Comparison of ENCODE assay signal across 9 cellular contexts in the genomic region with DNA sequence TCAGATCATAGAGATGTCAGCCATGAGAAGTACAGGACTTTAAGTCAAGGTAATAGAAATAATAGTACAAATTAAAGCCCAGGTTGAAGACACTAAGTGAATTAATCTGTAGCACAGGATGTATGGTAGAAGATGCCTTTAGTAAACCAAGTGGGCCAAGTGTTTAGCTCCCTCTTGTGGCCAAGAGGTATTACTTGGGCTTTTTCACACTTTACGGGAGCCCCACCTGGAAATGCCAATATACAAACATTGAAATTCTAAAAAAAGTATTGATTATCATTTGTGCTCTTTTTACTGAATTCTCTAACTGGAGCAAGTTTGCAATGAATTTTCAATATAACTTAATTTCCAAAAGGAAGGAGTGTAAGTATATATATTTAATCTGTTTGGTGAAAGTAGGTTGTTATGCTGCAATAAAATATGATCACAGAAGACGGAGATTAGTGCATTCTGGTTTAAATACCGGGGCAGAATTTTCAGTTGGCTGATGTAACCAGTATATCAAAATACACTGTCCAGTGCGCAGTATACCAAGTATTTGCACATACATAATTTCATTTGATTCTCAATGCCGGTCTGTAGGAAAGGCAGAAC.
DNase-seq lines count a peak whose midpoint lies in the region; ATAC-seq, FAIRE-seq and TF ChIP-seq lines count a peak whose summit lies in the region.
"Had no signal": no experiment of that assay in that cellular context is flagged by ENCODE, and none has a peak within 500 bp of the region (broad histone marks: within the 10 kb centered on the region; RNA-seq: fewer than 3 reads in every experiment).

No MANE protein-coding gene starts in this region.

- no peak overlapping the region for H3K27ac ChIP-seq in left ventricle myocardium inferior (replicated peaks)
- H3K27ac ChIP-seq: BLaER1 had no signal

- TF ChIP-seq CTCF in left ventricle myocardium inferior (IDR thresholded peaks at IDR 0.05; ENCODE audit: borderline replicate concordance), result peak; percentile 82

- H3K27me3 ChIP-seq in left ventricle myocardium inferior (ENCODE audit: low read depth), result no peaks in the 10 kb centered on the region
- H3K27me3 ChIP-seq: BLaER1 had no signal

- intact Hi-C loops in left ventricle myocardium inferior (cut with micrococcal nuclease), result no loop called here

- H3K4me3 ChIP-seq in left ventricle myocardium inferior, result no peak overlapping the region
- H3K4me3 ChIP-seq: BLaER1 had no signal

- peak; percentile 86 for ATAC-seq in HG03139 (IDR thresholded peaks at IDR 0.05; ENCODE audit: unreplicated experiment)

- CTCF ChIA-PET in activated naive CD4-positive, alpha-beta T cell treated with anti-CD3 and anti-CD28 coated beads, Interleukin-2, amount 10 ng/mL, durations not matched to agents 7 days and 5 days (lab: Charles Lee), result interaction anchor here (0.8 to 1.5 kb wide), 6 partner anchors 15 to 311 kb away, joined by 3 to 4 read pairs (median 4); partner anchors contain the start of gene EMB

- peaks cover 29% of the 10 kb centered on the region for H3K4me1 Mint-ChIP-seq in activated naive CD4-positive, alpha-beta T cell treated with anti-CD3 and anti-CD28 coated beads, Interleukin-2, amount 10 ng/mL, durations not matched to agents 7 days and 5 days

- H3K9me3 ChIP-seq in left ventricle myocardium inferior (replicated peaks), result peaks cover 6% of the 10 kb centered on the region
- H3K9me3 ChIP-seq: BLaER1 had no signal

- FAIRE-seq in GM19239 (lab: Jason Lieb, UNC), result peak; percentile 84

- H3K36me3 Mint-ChIP-seq in activated naive CD4-positive, alpha-beta T cell treated with anti-CD3 and anti-CD28 coated beads, Interleukin-2, amount 10 ng/mL, durations not matched to agents 7 days and 5 days, result peaks cover 31% of the 10 kb centered on the region

- peak overlapping the region; percentile 33 for H3K27ac Mint-ChIP-seq in activated naive CD4-positive, alpha-beta T cell treated with anti-CD3 and anti-CD28 coated beads, Interleukin-2, amount 10 ng/mL, durations not matched to agents 7 days and 5 days

- H3K9me3 Mint-ChIP-seq in activated naive CD4-positive, alpha-beta T cell treated with anti-CD3 and anti-CD28 coated beads, Interleukin-2, amount 10 ng/mL, durations not matched to agents 7 days and 5 days, result peaks cover 7% of the 10 kb centered on the region

- DNase-seq in NCI-H1092 treated with DMSO at 0.1 percent for 48 hours (lab: John Stamatoyannopoulos, UW), result peak; percentile 8
- DNase-seq in NCI-H1092 (lab: John Stamatoyannopoulos, UW), result no peak
- peak; percentile 13 for DNase-seq in GM19239 (ENCODE audit: insufficient read length, low spot score)
- peak; percentile 69 for DNase-seq in NCI-H69 (lab: John Stamatoyannopoulos, UW)
- peak; percentile 56 for DNase-seq in activated naive CD4-positive, alpha-beta T cell treated with anti-CD3 and anti-CD28 coated beads, Interleukin-2, amount 10 ng/mL, durations not matched to agents 7 days and 5 days
- DNase-seq in left ventricle myocardium inferior, result no peak
- peak; percentile 47 for DNase-seq in stimulated activated CD4-positive, alpha-beta T cell treated with anti-CD3 and anti-CD28 coated beads, Interleukin-4, amount 100 ng/mL, for 24 hours

- H3K36me3 ChIP-seq in left ventricle myocardium inferior, result no peaks in the 10 kb centered on the region
- H3K36me3 ChIP-seq: BLaER1 had no signal

- H3K4me3 Mint-ChIP-seq in activated naive CD4-positive, alpha-beta T cell treated with anti-CD3 and anti-CD28 coated beads, Interleukin-2, amount 10 ng/mL, durations not matched to agents 7 days and 5 days, result no peak overlapping the region

- no peaks in the 10 kb centered on the region for H3K27me3 Mint-ChIP-seq in activated naive CD4-positive, alpha-beta T cell treated with anti-CD3 and anti-CD28 coated beads, Interleukin-2, amount 10 ng/mL, durations not matched to agents 7 days and 5 days

- peaks cover 3% of the 10 kb centered on the region for H3K4me1 ChIP-seq in left ventricle myocardium inferior

Comparison
In these comparisons a context has a peak if more than half of its experiments do, and no peak if none do; other contexts are left out.
1. DNase-seq: peak in NCI-H1092 treated with DMSO at 0.1 percent for 48 hours (single experiment), GM19239 (single experiment), NCI-H69 (single experiment), activated naive CD4-positive, alpha-beta T cell treated with anti-CD3 and anti-CD28 coated beads, Interleukin-2, amount 10 ng/mL, durations not matched to agents 7 days and 5 days (single experiment) and stimulated activated CD4-positive, alpha-beta T cell treated with anti-CD3 and anti-CD28 coated beads, Interleukin-4, amount 100 ng/mL, for 24 hours (single experiment); none in NCI-H1092 (single experiment) and left ventricle myocardium inferior (single experiment).